In the genomic region with DNA sequence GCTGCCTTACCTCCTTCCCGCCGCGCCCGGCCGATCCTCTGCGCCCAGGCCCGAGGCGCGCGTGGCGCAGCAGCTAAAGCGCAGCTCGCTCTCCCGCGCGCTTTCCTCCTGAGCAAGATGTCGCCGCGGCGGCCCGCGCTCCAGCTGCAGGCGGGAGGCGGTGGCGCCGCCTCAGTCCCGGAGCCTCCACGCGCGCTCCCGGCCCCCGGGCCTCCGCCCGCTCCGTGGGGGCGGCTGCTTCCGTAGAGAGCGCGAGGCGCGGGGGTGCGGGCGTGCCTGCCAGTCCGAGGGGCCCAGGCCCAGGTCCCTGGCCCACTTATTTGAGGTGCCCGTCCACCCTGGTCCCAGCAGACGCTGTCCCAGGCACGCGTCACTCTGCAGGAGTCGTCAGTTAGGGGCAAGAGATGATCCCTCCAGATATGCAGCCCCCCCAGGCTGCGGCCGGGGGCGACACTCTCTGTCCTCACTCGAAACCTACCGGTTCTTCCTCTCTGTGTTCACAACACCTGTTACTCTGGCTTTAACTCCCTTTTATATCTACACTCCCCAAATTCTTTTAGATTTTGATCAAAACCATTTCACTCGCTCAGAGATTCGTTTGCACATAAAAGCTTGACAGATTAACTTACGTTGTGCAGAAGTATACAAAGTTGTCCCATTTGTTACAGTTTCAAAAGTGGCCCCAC, we compare ENCODE assay signal across 8 cellular contexts. TPM values are rescaled to one million over a fixed set of nuclear protein-coding genes. Genes with fewer than 3 reads are reported as not detected.
A peak's percentile ranks its signal among the peaks of the same experiment; 100 is the strongest.
DNase-seq lines count a peak whose midpoint lies in the region; ATAC-seq and TF ChIP-seq lines count a peak whose summit lies in the region.

A gene with protein sequence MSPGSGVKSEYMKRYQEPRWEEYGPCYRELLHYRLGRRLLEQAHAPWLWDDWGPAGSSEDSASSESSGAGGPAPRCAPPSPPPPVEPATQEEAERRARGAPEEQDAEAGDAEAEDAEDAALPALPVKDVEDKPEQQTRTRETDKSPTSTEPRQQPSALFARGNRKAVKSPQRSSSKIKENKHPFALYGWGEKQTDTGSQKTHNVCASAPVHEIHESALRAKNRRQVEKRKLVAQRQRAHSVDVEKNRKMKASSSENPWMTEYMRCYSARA (minus strand): TSS at position 146 of the 686 bp plus-strand sequence. CDS start 582 bp downstream, outside the sequence.

- peak; percentile 34 for ATAC-seq in HG02571 (IDR thresholded peaks at IDR 0.05; ENCODE audit: unreplicated experiment)
- ATAC-seq in lower lobe of right lung: peak; percentile 83 to 88

- H3K4me3 ChIP-seq in lower lobe of right lung: peak within 1 kb of the TSS; percentile 98

- no peaks in the 10 kb centered on the region for H3K9me3 ChIP-seq in lower lobe of right lung

- no peaks in the 10 kb centered on the region for H3K36me3 ChIP-seq in lower lobe of right lung

- intact Hi-C loops in lower lobe of right lung (cut with DNase I): no loop called here

- peak; percentile 33 to 66 for DNase-seq in NCI-H2081 (lab: John Stamatoyannopoulos, UW)
- DNase-seq in NCI-H2081 treated with DMSO at 0.1 percent for 48 hours (lab: John Stamatoyannopoulos, UW): no peak
- peak; percentile 50 for DNase-seq in MV-4-11 (lab: John Stamatoyannopoulos, UW)
- peak; percentile 56 for DNase-seq in activated CD4-positive, alpha-beta T cell treated with anti-CD3 and anti-CD28 coated beads, Interleukin-2, amount 50 U/mL, for 1 hour
- peak; percentile 79 for DNase-seq in ecto neural progenitor cell (ENCODE audit: low spot score)
- peak; percentile 71 for DNase-seq in lower lobe of right lung
- peak; percentile 27 for DNase-seq in stimulated activated CD8-positive, alpha-beta memory T cell treated with anti-CD3 and anti-CD28 coated beads, Interleukin-12 subunit alpha, Interleukin-12 subunit beta, amount 100 ng/mL, for 1 hour (ENCODE audit: low read depth)

- peaks cover 25% of the 10 kb centered on the region for H3K4me1 ChIP-seq in lower lobe of right lung

- H3K27ac ChIP-seq in lower lobe of right lung: peak within 1 kb of the TSS; percentile 92

- TF ChIP-seq CTCF in lower lobe of right lung (IDR thresholded peaks at IDR 0.05): no peak

- no peaks in the 10 kb centered on the region for H3K27me3 ChIP-seq in lower lobe of right lung (ENCODE audit: low read depth)

RNA-seq across cellular contexts. Expression of the gene that starts here (rescaled TPM):
- 12.2 TPM for total RNA-seq in lower lobe of right lung
